In genomic region chr19:13505761-13506549, GRCh38 we compare ENCODE assay signal across 8 cellular contexts. TPM values are rescaled to one million over a fixed set of nuclear protein-coding genes. Genes with fewer than 3 reads are reported as not detected.
A peak's percentile ranks its signal among the peaks of the same experiment; 100 is the strongest.
DNase-seq lines count a peak whose midpoint lies in the region; ATAC-seq and TF ChIP-seq lines count a peak whose summit lies in the region.
"Had no signal": no experiment of that assay in that cellular context is flagged by ENCODE, and none has a peak within 500 bp of the region (broad histone marks: within the 10 kb centered on the region; RNA-seq: fewer than 3 reads in every experiment).

Gene CACNA1A, minus strand, starts transcription at chr19:13506479. Its CDS starts 255 bp downstream, at chr19:13506224.

- H2AFZ ChIP-seq in GM23338 = peak within 1 kb of the TSS; percentile 88

- peak; percentile 73 for DNase-seq in GM23338 (ENCODE audit: low spot score)
- DNase-seq in activated naive CD4-positive, alpha-beta T cell treated with anti-CD3 and anti-CD28 coated beads, Interleukin-2, amount 50 U/mL, for 16 hours = peak; percentile 20
- peak in 1 of 2 donors; percentile 2 for DNase-seq in stimulated activated effector memory CD8-positive, alpha-beta T cell treated with anti-CD3 and anti-CD28 coated beads, Interleukin-12 subunit alpha, Interleukin-12 subunit beta, amount 100 ng/mL, for 72 hours (ENCODE audit: low spot score in 2 of 2)
- no peak for DNase-seq in GM10266 (ENCODE audit: extremely low spot score)
- DNase-seq in NCI-H1092 treated with DMSO at 0.1 percent for 48 hours (lab: John Stamatoyannopoulos, UW) = no peak
- DNase-seq: MM.1S had no signal

- no peaks in the 10 kb centered on the region for H3F3A ChIP-seq in GM23338 (replicated peaks; ENCODE audit: low read depth)

- H3K27ac ChIP-seq in GM23338 (ENCODE audit: low read depth) = 0 out of 2 replicates have a peak within 1 kb of the TSS, but pooled peaks have one; percentile 5
- H3K27ac ChIP-seq in iPS-18a (ENCODE audit: low read length) = no peak within 1 kb of the TSS

- peaks cover 21% of the 10 kb centered on the region for H3K27me3 Mint-ChIP-seq in GM23338 (ENCODE audit: insufficient read depth, low read depth, poor library complexity)

- H3K27ac Mint-ChIP-seq in GM23338 = peak within 1 kb of the TSS; percentile 83; the same call in 1 of the 2 replicates
- no peak within 1 kb of the TSS for H3K27ac Mint-ChIP-seq in stimulated activated effector memory CD8-positive, alpha-beta T cell treated with anti-CD3 and anti-CD28 coated beads, Interleukin-12 subunit alpha, Interleukin-12 subunit beta, amount 100 ng/mL, for 72 hours

- no peaks in the 10 kb centered on the region for H3K9me3 ChIP-seq in iPS-18a (ENCODE audit: control insufficient read depth, low read depth, low read length)

- H3K4me1 Mint-ChIP-seq in GM23338 = peaks cover 29% of the 10 kb centered on the region
- no peaks in the 10 kb centered on the region for H3K4me1 Mint-ChIP-seq in stimulated activated effector memory CD8-positive, alpha-beta T cell treated with anti-CD3 and anti-CD28 coated beads, Interleukin-12 subunit alpha, Interleukin-12 subunit beta, amount 100 ng/mL, for 72 hours

- no peak for TF ChIP-seq CTCF in GM23338 (conservative IDR thresholded peaks at IDR 0.05; ENCODE audit: low read depth in 2 of 2)
- no peak for TF ChIP-seq CTCF in GM10266 (IDR thresholded peaks at IDR 0.05; ENCODE audit: control insufficient read depth, insufficient read depth, low read depth, missing control alignments)

- peaks cover 13% of the 10 kb centered on the region; the same call in 2 of the 3 replicates for H3K36me3 Mint-ChIP-seq in GM23338 (ENCODE audit: low read depth)
- no peaks in the 10 kb centered on the region for H3K36me3 Mint-ChIP-seq in stimulated activated effector memory CD8-positive, alpha-beta T cell treated with anti-CD3 and anti-CD28 coated beads, Interleukin-12 subunit alpha, Interleukin-12 subunit beta, amount 100 ng/mL, for 72 hours

- peak; percentile 63 for ATAC-seq in GM23338
- ATAC-seq in stimulated activated effector memory CD8-positive, alpha-beta T cell treated with anti-CD3 and anti-CD28 coated beads, Interleukin-12 subunit alpha, Interleukin-12 subunit beta, amount 100 ng/mL, for 72 hours = peak; percentile 37
- ATAC-seq in HG03025 (IDR thresholded peaks at IDR 0.05; ENCODE audit: low FRiP score, unreplicated experiment) = no peak

- H4K20me1 ChIP-seq in GM23338 (replicated peaks; ENCODE audit: insufficient read depth) = peaks cover 17% of the 10 kb centered on the region

- H3K36me3 ChIP-seq in GM23338 (ENCODE audit: insufficient read depth) (0 out of 2 replicates have a peak, but pooled peaks cover 3% of the 10 kb centered on the region), iPS-18a (ENCODE audit: control insufficient read depth, low read depth, low read length) (peaks cover 4% of the 10 kb centered on the region)

- H3K27me3 ChIP-seq in GM23338 (ENCODE audit: insufficient read depth) (peaks cover 30% of the 10 kb centered on the region), iPS-18a (ENCODE audit: control insufficient read depth, insufficient read depth, low read length) (peaks cover 28% of the 10 kb centered on the region)

- H3K4me3 Mint-ChIP-seq in GM23338 = peak within 1 kb of the TSS; percentile 87
- no peak within 1 kb of the TSS for H3K4me3 Mint-ChIP-seq in stimulated activated effector memory CD8-positive, alpha-beta T cell treated with anti-CD3 and anti-CD28 coated beads, Interleukin-12 subunit alpha, Interleukin-12 subunit beta, amount 100 ng/mL, for 72 hours

- H3K9ac ChIP-seq in iPS-18a (ENCODE audit: low read length) = peak within 1 kb of the TSS; percentile 59

- H3K9me3 Mint-ChIP-seq in GM23338 = no peaks in the 10 kb centered on the region
- no peaks in the 10 kb centered on the region for H3K9me3 Mint-ChIP-seq in stimulated activated effector memory CD8-positive, alpha-beta T cell treated with anti-CD3 and anti-CD28 coated beads, Interleukin-12 subunit alpha, Interleukin-12 subunit beta, amount 100 ng/mL, for 72 hours

- H3K4me2 ChIP-seq in GM23338 = peak within 1 kb of the TSS; percentile 91

- H3K4me1 ChIP-seq in GM23338 (ENCODE audit: insufficient read depth) = peaks cover 19% of the 10 kb centered on the region
- H3K4me1 ChIP-seq in iPS-18a (ENCODE audit: control insufficient read depth, low read depth, low read length) = peaks cover 9% of the 10 kb centered on the region

- H3K4me3 ChIP-seq in GM23338 (peak within 1 kb of the TSS; percentile 96), iPS-18a (ENCODE audit: low read length) (peak within 1 kb of the TSS; percentile 82)

- peaks cover 7% of the 10 kb centered on the region; the same call in 1 of the 2 replicates for H3K79me2 ChIP-seq in GM23338 (replicated peaks; ENCODE audit: insufficient read depth)

- no peaks in the 10 kb centered on the region for H3K9me2 ChIP-seq in GM23338 (ENCODE audit: insufficient read depth)

TF ChIP-seq in GM23338, 12 proteins besides CTCF, POLR2A, EP300 and RAD21:
- no peak for TF ChIP-seq EZH2phosphoT487 (IDR thresholded peaks at IDR 0.05; ENCODE audit: unreplicated experiment)
- peak; percentile 73 for TF ChIP-seq POLR2AphosphoS5 (IDR thresholded peaks at IDR 0.05; ENCODE audit: low read depth)
- no peak for TF ChIP-seq EZH2 (IDR thresholded peaks at IDR 0.05; ENCODE audit: low read depth, unreplicated experiment)
- no peak for TF ChIP-seq CREB1 (CRISPR knock-in tag; IDR thresholded peaks at IDR 0.05; ENCODE audit: low read depth)
- TF ChIP-seq NANOG (IDR thresholded peaks at IDR 0.05; ENCODE audit: borderline replicate concordance) = no peak
- no peak for TF ChIP-seq REST (IDR thresholded peaks at IDR 0.05; ENCODE audit: unreplicated experiment)

RNA-seq across cellular contexts. Expression of gene CACNA1A, which starts in this region (rescaled TPM):
- total RNA-seq in GM23338 (2014; rRNA removed; shearing (Covaris generic)) = 17.8 and 20.3 TPM in 2 replicates
- 6.8 and 7.4 TPM in 2 replicates for polyA plus RNA-seq in GM23338 (2016; fragmentation: Nextera tagmentation; extraction: Ambion mirVana)

Comparison
In these comparisons a context has a peak if more than half of its experiments do, and no peak if none do; other contexts are left out.
1. DNase-seq: peak in GM23338 (single experiment) and activated naive CD4-positive, alpha-beta T cell treated with anti-CD3 and anti-CD28 coated beads, Interleukin-2, amount 50 U/mL, for 16 hours (single experiment); none in GM10266 (single experiment) and NCI-H1092 treated with DMSO at 0.1 percent for 48 hours (single experiment).